In the genomic region with DNA sequence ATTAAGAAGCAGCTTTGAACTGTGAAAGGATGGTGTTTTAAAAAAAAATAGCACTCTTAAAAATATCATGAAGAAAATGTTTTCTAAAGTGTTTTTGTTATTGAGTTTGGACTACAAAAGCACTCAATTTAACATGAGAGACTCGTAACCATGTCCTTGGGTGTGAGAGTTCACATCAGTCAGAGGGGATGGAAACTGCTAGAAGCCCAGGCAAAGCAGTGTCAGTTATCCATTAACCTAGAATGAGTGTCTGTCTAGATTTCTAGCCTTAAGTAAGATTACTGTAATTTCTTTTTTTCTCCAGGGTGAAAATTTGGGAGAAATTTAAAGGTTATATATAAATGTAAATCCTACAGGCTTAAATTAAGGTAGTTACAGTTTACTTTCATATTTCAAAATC, we compare ENCODE assay signal across 1 cellular context.
TF ChIP-seq lines count a peak whose summit lies in the region.

No MANE protein-coding gene starts in this region.

TF ChIP-seq in HepG2, 621 proteins besides CTCF, POLR2A, EP300 and RAD21:
- TF ChIP-seq NFYC (CRISPR knock-in tag; IDR thresholded peaks at IDR 0.05) (no peak), ZNF335 (CRISPR knock-in tag; IDR thresholded peaks at IDR 0.05) (no peak), ZKSCAN1 (IDR thresholded peaks at IDR 0.05; ENCODE audit: low read length) (no peak)
